8 cellular contexts compared by ENCODE assay signal in the genomic region with DNA sequence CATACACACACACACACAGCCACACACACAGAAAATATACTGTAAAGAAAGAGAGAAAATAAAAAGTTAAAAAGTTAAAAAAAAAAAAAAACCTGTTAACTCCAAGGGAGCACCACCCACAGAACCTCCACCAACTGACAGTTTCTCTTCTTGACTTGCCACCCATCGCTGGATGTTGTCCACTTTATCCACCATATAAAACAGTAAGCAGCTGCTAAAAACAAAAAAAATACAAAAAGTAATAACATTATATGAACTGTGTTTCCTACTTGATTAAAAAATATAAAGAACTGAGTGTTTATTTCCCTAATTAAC. TPM values are rescaled to one million over a fixed set of nuclear protein-coding genes. Genes with fewer than 3 reads are reported as not detected.
DNase-seq lines count a peak whose midpoint lies in the region; ATAC-seq, FAIRE-seq and TF ChIP-seq lines count a peak whose summit lies in the region.

No MANE protein-coding gene starts in this region.

- H3K27ac ChIP-seq in heart left ventricle (peak overlapping the region in 6 of 12 donors; percentile 86 to 95 (median 91)), GM12878 (ENCODE audit: control insufficient read depth, insufficient read depth) (no peak overlapping the region), mesodermal cell (ENCODE audit: low read depth, low read length, severe bottlenecking) (no peak overlapping the region), uterus (peak overlapping the region; percentile 91 to 94), substantia nigra (ENCODE audit: low read depth, low read length, poor library complexity, severe bottlenecking) (no peak overlapping the region)

- no peak for TF ChIP-seq CTCF in heart left ventricle (IDR thresholded peaks at IDR 0.05)
- no peak for TF ChIP-seq CTCF in GM12878 (IDR thresholded peaks at IDR 0.05 in 2 of 3, conservative IDR thresholded peaks at IDR 0.05 in 1 of 3; ENCODE audit: control insufficient read depth in 2 of 3, extremely low read depth in 1 of 3, insufficient read depth in 1 of 3, low read depth in 3 of 3, low read length in 3 of 3)
- no peak for TF ChIP-seq CTCF in uterus (IDR thresholded peaks at IDR 0.05)

- BruUV-seq in GM12878 (replicated peaks; lab: Mats Ljungman, UMichigan) = no TSS peak

- peak overlapping the region; percentile 84 for H3K9ac ChIP-seq in GM12878 (ENCODE audit: control insufficient read depth, insufficient read depth, low read length)

- POLR2A ChIA-PET in GM12878 (lab: Charles Lee) = interaction anchor here (1.0 to 1.4 kb wide), 4 partner anchors 8 to 74 kb away, joined by 3 to 7 read pairs (median 5); no protein-coding TSS in a partner anchor

- SMC1A ChIA-PET in GM12878 (lab: Charles Lee; ENCODE audit: uncharacterized antibody, unreplicated experiment) = interaction anchor here (0.5 to 4.5 kb wide), 16 partner anchors 9 to 559 kb away, joined by 3 to 22 read pairs (median 3); no protein-coding TSS in a partner anchor

- CTCF ChIA-PET in GM12878 (lab: Yijun Ruan, JAX) = interaction anchor here (0.6 to 3.2 kb wide), 10 partner anchors 9 to 895 kb away, joined by 3 to 13 read pairs (median 7); no protein-coding TSS in a partner anchor

- no peak for TF ChIP-seq RAD21 in GM12878 (IDR thresholded peaks at IDR 0.05; ENCODE audit: insufficient read depth, low read depth, low read length)

- DNase-seq in heart left ventricle (no peak), left ventricle myocardium superior (no peak), GM12878 (ENCODE audit: low read depth, low spot score) (no peak), uterus (no peak), substantia nigra (lab: John Stamatoyannopoulos, UW) (no peak), activated gamma-delta T cell (lab: John Stamatoyannopoulos, UW) (no peak)

- RAD21 ChIA-PET in GM12878 (lab: Charles Lee; ENCODE audit: unreplicated experiment) = interaction anchor here (1.3 to 2.8 kb wide), 5 partner anchors 27 to 74 kb away, joined by 3 to 11 read pairs (median 4); no protein-coding TSS in a partner anchor

- no peak overlapping the region for H2AFZ ChIP-seq in GM12878 (ENCODE audit: control insufficient read depth, low read depth, low read length)

- H3K27me3 ChIP-seq in heart left ventricle = peaks cover 0 to 10% (median 0%) of the 10 kb centered on the region in 9 donors
- no peaks in the 10 kb centered on the region for H3K27me3 ChIP-seq in GM12878 (replicated peaks in 1 of 2; ENCODE audit: control insufficient read depth in 2 of 2, insufficient read depth in 2 of 2, low read length in 1 of 2)
- no peaks in the 10 kb centered on the region for H3K27me3 ChIP-seq in uterus

- H3K4me1 ChIP-seq in heart left ventricle = peaks cover 13 to 73% (median 53%) of the 10 kb centered on the region in 12 donors
- peaks cover 17% of the 10 kb centered on the region for H3K4me1 ChIP-seq in GM12878 (ENCODE audit: control insufficient read depth, insufficient read depth, low read length)
- peaks cover 12% of the 10 kb centered on the region for H3K4me1 ChIP-seq in mesodermal cell (ENCODE audit: control insufficient read depth, insufficient read depth, low read length, poor library complexity, severe bottlenecking)
- peaks cover 5 to 10% of the 10 kb centered on the region in 2 donors for H3K4me1 ChIP-seq in uterus

- H3K36me3 ChIP-seq in heart left ventricle (no peaks in the 10 kb centered on the region), GM12878 (ENCODE audit: control insufficient read depth in 2 of 2, insufficient read depth in 2 of 2, low read length in 1 of 2) (no peaks in the 10 kb centered on the region), mesodermal cell (ENCODE audit: control insufficient read depth, insufficient read depth, low read length) (no peaks in the 10 kb centered on the region), uterus (no peaks in the 10 kb centered on the region)

- H4K20me1 ChIP-seq in GM12878 (ENCODE audit: control insufficient read depth, insufficient read depth) = no peaks in the 10 kb centered on the region

- peak overlapping the region; percentile 68 for H3K4me2 ChIP-seq in GM12878 (ENCODE audit: control insufficient read depth, insufficient read depth)

- FAIRE-seq in GM12878 (lab: Jason Lieb, UNC) = no peak

- intact Hi-C loops in heart left ventricle (cut with DNase I) (loop anchor here in 2 of 10 donors (2.0 kb wide), 1 partner anchor 30 kb away; no protein-coding TSS in a partner anchor), left ventricle myocardium superior (cut with micrococcal nuclease) (no loop called here), GM12878 (cut with micrococcal nuclease; ENCODE audit: unreplicated experiment) (no loop called here), uterus (cut with DNase I; ENCODE audit: low total_unique reads) (no loop called here)

- TF ChIP-seq EP300 in GM12878 (IDR thresholded peaks at IDR 0.05; ENCODE audit: borderline replicate concordance in 1 of 2, control insufficient read depth in 1 of 2, low read depth in 2 of 2, low read length in 2 of 2) = no peak

- H3K79me2 ChIP-seq in GM12878 (ENCODE audit: control insufficient read depth, insufficient read depth, low read length) = peaks cover 47% of the 10 kb centered on the region

- no peaks in the 10 kb centered on the region for H3K9me3 ChIP-seq in heart left ventricle
- no peaks in the 10 kb centered on the region for H3K9me3 ChIP-seq in GM12878 (replicated peaks; ENCODE audit: control insufficient read depth, insufficient read depth, low read length)
- H3K9me3 ChIP-seq in mesodermal cell (ENCODE audit: control insufficient read depth, low read length) = no peaks in the 10 kb centered on the region
- no peaks in the 10 kb centered on the region for H3K9me3 ChIP-seq in uterus

- ATAC-seq in heart left ventricle = no peak
- no peak for ATAC-seq in left ventricle myocardium superior
- no peak for ATAC-seq in GM12878
- no peak for ATAC-seq in HG02870 (IDR thresholded peaks at IDR 0.05; ENCODE audit: unreplicated experiment)

- in situ Hi-C loops in GM12878 (cut with MboI) = no loop called here

- H3K4me3 ChIP-seq in heart left ventricle = peak overlapping the region in 11 of 12 donors; percentile 53 to 95 (median 81)
- H3K4me3 ChIP-seq in GM12878 = peak overlapping the region; percentile 93
- H3K4me3 ChIP-seq in mesodermal cell (ENCODE audit: extremely low read depth, insufficient read depth, low read length, poor library complexity, severe bottlenecking) = peak overlapping the region; percentile 65
- peak overlapping the region; percentile 64 to 92 for H3K4me3 ChIP-seq in uterus

- WGBS in heart left ventricle, 4 donors = 36 to 51% (median 41%) methylated on average over 1 of the region's 1 CpG
- 24% methylated on average over 1 of the region's 1 CpG for WGBS in GM12878 (ENCODE audit: insufficient coverage, insufficient replicate concordance, low lambda C conversion rate, missing lambda C conversion rate)
- no CpG with 5 or more reads among the region's 1 CpG for WGBS in mesodermal cell (ENCODE audit: insufficient coverage in 2 of 2), 2 experiments

- TF ChIP-seq POLR2A in heart left ventricle (IDR thresholded peaks at IDR 0.05) (no peak), GM12878 (IDR thresholded peaks at IDR 0.05; ENCODE audit: low read depth, low read length) (no peak), uterus (IDR thresholded peaks at IDR 0.05) (no peak)

RNA-seq across cellular contexts. Expression of a gene that starts 1.2 kb away (rescaled TPM):
- 10 to 100 TPM; 18.9 to 30.9 (median 20.3) TPM for total RNA-seq in heart left ventricle
- 1 to 10 TPM; 5.6 to 7.4 TPM for polyA plus RNA-seq in heart left ventricle
- 24.6 TPM for total RNA-seq in left ventricle myocardium superior
- 17.7 and 18.3 TPM in 2 replicates for total RNA-seq in GM12878 (2013; cell fraction: nucleolus; rRNA removed)
- total RNA-seq in GM12878 (2014; rRNA removed) = 11.7 and 11.9 TPM in 2 replicates
- 6.3 and 6.9 TPM in 2 replicates for total RNA-seq in GM12878 (2014; rRNA removed; fragmentation: Illumina TruSeq; extraction: Trizol)
- 11.8 TPM in 2 replicates for total RNA-seq in GM12878 (2021)
- polyA plus RNA-seq in GM12878 (2011; ENCODE audit: low read depth) = 0.76 TPM
- polyA plus RNA-seq in GM12878 (2011; rRNA removed) = 4.9 and 6.8 TPM in 2 replicates
- polyA plus RNA-seq in GM12878 (2011; cell fraction: cytosol; rRNA removed) = 2.0 and 2.1 TPM in 2 replicates
- 4.1 and 5.4 TPM in 2 replicates for polyA plus RNA-seq in GM12878 (2011; cell fraction: nucleus; rRNA removed)
- polyA plus RNA-seq in GM12878 (2012) = 2.4 and 4.8 TPM in 2 replicates
- polyA plus RNA-seq in GM12878 (2014; fragmentation: Illumina TruSeq; extraction: Trizol) = 6.7 and 7.8 TPM in 2 replicates
- 1 to 10 TPM; 3.7 to 4.1 TPM for polyA plus RNA-seq in GM12878 (2014; fragmentation: Nextera tagmentation; extraction: Ambion mirVana)
- polyA plus RNA-seq in GM12878 (2014; rRNA removed) = 5.9 and 7.5 TPM in 2 replicates
- polyA plus RNA-seq in GM12878 (2016; fragmentation: Nextera tagmentation; extraction: Ambion mirVana) = 1 to 10 TPM; 3.3 to 5.6 TPM
- polyA minus RNA-seq in GM12878 (2011; rRNA and poly(A)+ RNA removed) = 4.6 and 4.9 TPM in 2 replicates
- 3.6 and 4.1 TPM in 2 replicates for polyA minus RNA-seq in GM12878 (2011; cell fraction: cytosol; rRNA and poly(A)+ RNA removed)
- polyA minus RNA-seq in GM12878 (2011; cell fraction: nucleus; rRNA and poly(A)+ RNA removed) = 7.7 and 13.3 TPM in 2 replicates
- polyA plus RNA-seq in mesodermal cell (2013, experiment 1 of 2) = 3.7 TPM
- polyA plus RNA-seq in mesodermal cell (2013, experiment 2 of 2) = 4.1 TPM
- 10 to 100 TPM; 16.1 to 48.9 (median 22.2) TPM for total RNA-seq in uterus

RNA-seq across cellular contexts. Expression of a gene that starts 10.6 kb away (rescaled TPM):
- 10 to 100 TPM in 7 of 9 donors, 1 to 10 TPM in 2; 9.8 to 18.3 (median 10.6) TPM for total RNA-seq in heart left ventricle
- 1 to 10 TPM; 5.8 to 6.9 TPM for polyA plus RNA-seq in heart left ventricle
- 11.8 TPM for total RNA-seq in left ventricle myocardium superior
- 5.8 and 6.6 TPM in 2 replicates for total RNA-seq in GM12878 (2013; cell fraction: nucleolus; rRNA removed)
- 2.4 and 2.7 TPM in 2 replicates for total RNA-seq in GM12878 (2014; rRNA removed)
- total RNA-seq in GM12878 (2014; rRNA removed; fragmentation: Illumina TruSeq; extraction: Trizol) = 2.5 and 3.4 TPM in 2 replicates
- total RNA-seq in GM12878 (2021) = 2.7 and 3.1 TPM in 2 replicates
- 1.1 TPM for polyA plus RNA-seq in GM12878 (2011; ENCODE audit: low read depth)
- 2.7 and 3.7 TPM in 2 replicates for polyA plus RNA-seq in GM12878 (2011; rRNA removed)
- 0.84 and 0.94 TPM in 2 replicates for polyA plus RNA-seq in GM12878 (2011; cell fraction: cytosol; rRNA removed)
- 3.7 and 4.6 TPM in 2 replicates for polyA plus RNA-seq in GM12878 (2011; cell fraction: nucleus; rRNA removed)
- polyA plus RNA-seq in GM12878 (2012) = 1.1 and 2.9 TPM in 2 replicates
- 3.3 and 3.6 TPM in 2 replicates for polyA plus RNA-seq in GM12878 (2014; fragmentation: Illumina TruSeq; extraction: Trizol)
- polyA plus RNA-seq in GM12878 (2014; fragmentation: Nextera tagmentation; extraction: Ambion mirVana) = 1 to 10 TPM in 1 of 2 experiments, under 1 TPM in 1; 0.58 to 1.2 TPM
- 1.4 TPM in 2 replicates for polyA plus RNA-seq in GM12878 (2014; rRNA removed)
- polyA plus RNA-seq in GM12878 (2016; fragmentation: Nextera tagmentation; extraction: Ambion mirVana) = under 1 TPM; 0.64 to 0.72 TPM
- 1.8 and 2.5 TPM in 2 replicates for polyA minus RNA-seq in GM12878 (2011; rRNA and poly(A)+ RNA removed)
- 0.53 and 0.73 TPM in 2 replicates for polyA minus RNA-seq in GM12878 (2011; cell fraction: cytosol; rRNA and poly(A)+ RNA removed)
- polyA minus RNA-seq in GM12878 (2011; cell fraction: nucleus; rRNA and poly(A)+ RNA removed) = 2.5 and 4.2 TPM in 2 replicates
- polyA plus RNA-seq in mesodermal cell (2013, experiment 1 of 2) = 0.81 TPM
- polyA plus RNA-seq in mesodermal cell (2013, experiment 2 of 2) = 0.86 TPM
- total RNA-seq in uterus = 10 to 100 TPM; 17.8 to 33.5 (median 31.2) TPM

RNA-seq across cellular contexts. Expression of a gene that starts 59.8 kb away (rescaled TPM):
- total RNA-seq in heart left ventricle (100 to 1,000 TPM in 3 of 9 donors, 10 to 100 TPM in 6; 58.1 to 222 (median 94.5) TPM), left ventricle myocardium superior (58.2 TPM), GM12878 (2014; rRNA removed) (97.8 and 105 TPM in 2 replicates), GM12878 (2014; rRNA removed; fragmentation: Illumina TruSeq; extraction: Trizol) (81.4 and 90.2 TPM in 2 replicates), GM12878 (2021) (52.7 and 59.8 TPM in 2 replicates), uterus (10 to 100 TPM in 3 of 4 donors, 1 to 10 TPM in 1; 4.4 to 76.8 (median 45.3) TPM)
- polyA plus RNA-seq in heart left ventricle (100 to 1,000 TPM in 1 of 2 donors, 10 to 100 TPM in 1; 82.0 to 238 TPM), GM12878 (2011; rRNA removed) (91.3 and 120 TPM in 2 replicates), GM12878 (2014; fragmentation: Illumina TruSeq; extraction: Trizol) (71.3 and 92.5 TPM in 2 replicates), GM12878 (2014; fragmentation: Nextera tagmentation; extraction: Ambion mirVana) (100 to 1,000 TPM; 204 to 261 TPM), GM12878 (2014; rRNA removed) (103 and 112 TPM in 2 replicates), GM12878 (2016; fragmentation: Nextera tagmentation; extraction: Ambion mirVana) (10 to 100 TPM; 67.5 to 85.4 TPM)
- 34.5 and 44.8 TPM in 2 replicates for total RNA-seq in GM12878 (2013; cell fraction: nucleolus; rRNA removed)
- polyA plus RNA-seq in GM12878 (2011; ENCODE audit: low read depth) = 17.8 TPM
- polyA plus RNA-seq in GM12878 (2011; cell fraction: cytosol; rRNA removed) = 134 and 170 TPM in 2 replicates
- 71.6 and 92.3 TPM in 2 replicates for polyA plus RNA-seq in GM12878 (2011; cell fraction: nucleus; rRNA removed)
- 43.8 and 51.9 TPM in 2 replicates for polyA plus RNA-seq in GM12878 (2012)
- 41.5 and 88.5 TPM in 2 replicates for polyA minus RNA-seq in GM12878 (2011; rRNA and poly(A)+ RNA removed)
- 33.9 and 36.2 TPM in 2 replicates for polyA minus RNA-seq in GM12878 (2011; cell fraction: cytosol; rRNA and poly(A)+ RNA removed)
- 27.4 and 35.2 TPM in 2 replicates for polyA minus RNA-seq in GM12878 (2011; cell fraction: nucleus; rRNA and poly(A)+ RNA removed)
- polyA plus RNA-seq in mesodermal cell (2013, experiment 1 of 2) = 28.2 TPM
- polyA plus RNA-seq in mesodermal cell (2013, experiment 2 of 2) = 25.3 TPM

Comparison
In these comparisons a context has a peak if more than half of its experiments do, and no peak if none do; other contexts are left out.
1. H3K27ac ChIP-seq: peak in uterus (2 of 2); none in GM12878 (single experiment), mesodermal cell (single experiment) and substantia nigra (single experiment).
2. Peak in every context shown above with its lines, with median percentiles within 50 percentile points of each other: H3K4me3 ChIP-seq.